Comparison of ENCODE assay signal across 8 cellular contexts in genomic region chr17:29292992-29293889, GRCh38. TPM values are rescaled to one million over a fixed set of nuclear protein-coding genes. Genes with fewer than 3 reads are reported as not detected.
DNase-seq lines count a peak whose midpoint lies in the region; ATAC-seq lines count a peak whose summit lies in the region.

No MANE protein-coding gene starts in this region.

- H3K27ac ChIP-seq in esophagus (ENCODE audit: low read depth in 2 of 2, low read length in 1 of 2) (peak overlapping the region; percentile 99 to 100), muscle layer of colon (ENCODE audit: low read depth, low read length) (peak overlapping the region; percentile 100)

- H3K4me3 ChIP-seq in esophagus (ENCODE audit: low read depth in 1 of 2, low read length in 2 of 2) (peak overlapping the region; percentile 94 to 95), muscle layer of colon (ENCODE audit: low read depth in 1 of 2, low read length in 2 of 2) (peak overlapping the region; percentile 95 to 98)

- ATAC-seq in HG03064 (IDR thresholded peaks at IDR 0.05; ENCODE audit: low read depth, unreplicated experiment): peak; percentile 21

- H3K9me3 ChIP-seq in esophagus (ENCODE audit: control insufficient read depth in 2 of 2, insufficient read depth in 1 of 2, low read depth in 1 of 2, low read length in 1 of 2) (no peaks in the 10 kb centered on the region), muscle layer of colon (ENCODE audit: low read length) (no peaks in the 10 kb centered on the region)

- DNase-seq in GDM1 (lab: John Stamatoyannopoulos, UW): peak; percentile 29
- DNase-seq in NOMO-1 treated with dmso at 0.1 percent for 144 hours (lab: John Stamatoyannopoulos, UW; ENCODE audit: unreplicated experiment): peak; percentile 56
- DNase-seq in activated T-cell treated with anti-CD3 and anti-CD28 coated beads, Interleukin-2, amount 50 U/mL, for 24 hours: peak; percentile 77
- DNase-seq in stimulated activated CD8-positive, alpha-beta memory T cell treated with anti-CD3 and anti-CD28 coated beads, Interleukin-7, amount 100 ng/mL, for 24 hours (ENCODE audit: low read depth): peak; percentile 35
- DNase-seq in cerebellar nuclear complex (lab: John Stamatoyannopoulos, UW): no peak

- peaks cover 51% of the 10 kb centered on the region for H3K36me3 Mint-ChIP-seq in activated T-cell treated with anti-CD3 and anti-CD28 coated beads, Interleukin-2, amount 50 U/mL, for 24 hours (ENCODE audit: low read depth)

- peak overlapping the region; percentile 99 for H3K27ac Mint-ChIP-seq in activated T-cell treated with anti-CD3 and anti-CD28 coated beads, Interleukin-2, amount 50 U/mL, for 24 hours

- H3K27me3 ChIP-seq in esophagus (ENCODE audit: control insufficient read depth in 1 of 2, insufficient read depth in 2 of 2, low read length in 2 of 2) (no peaks in the 10 kb centered on the region), muscle layer of colon (ENCODE audit: control insufficient read depth in 1 of 2, insufficient read depth in 2 of 2, low read length in 2 of 2) (no peaks in the 10 kb centered on the region)

- H3K4me1 ChIP-seq in esophagus (ENCODE audit: control insufficient read depth in 2 of 2, insufficient read depth in 2 of 2, low read length in 1 of 2) (peaks cover 0 to 2% of the 10 kb centered on the region in 2 donors), muscle layer of colon (ENCODE audit: insufficient read depth, low read length) (peaks cover 38% of the 10 kb centered on the region)

- WGBS in esophagus, 2 donors: 0 to 1% methylated on average over 48 to 54 of the region's 54 CpGs

- H3K27me3 Mint-ChIP-seq in activated T-cell treated with anti-CD3 and anti-CD28 coated beads, Interleukin-2, amount 50 U/mL, for 24 hours: no peaks in the 10 kb centered on the region

- peak overlapping the region; percentile 98 for H3K4me3 Mint-ChIP-seq in activated T-cell treated with anti-CD3 and anti-CD28 coated beads, Interleukin-2, amount 50 U/mL, for 24 hours

- no peaks in the 10 kb centered on the region for H3K9me3 Mint-ChIP-seq in activated T-cell treated with anti-CD3 and anti-CD28 coated beads, Interleukin-2, amount 50 U/mL, for 24 hours

- peaks cover 0 to 2% of the 10 kb centered on the region in 2 donors for H3K36me3 ChIP-seq in esophagus (ENCODE audit: control insufficient read depth in 2 of 2, insufficient read depth in 2 of 2, low read length in 1 of 2)
- no peaks in the 10 kb centered on the region for H3K36me3 ChIP-seq in muscle layer of colon (ENCODE audit: insufficient read depth, low read length)

- H3K4me1 Mint-ChIP-seq in activated T-cell treated with anti-CD3 and anti-CD28 coated beads, Interleukin-2, amount 50 U/mL, for 24 hours (ENCODE audit: low read depth): peaks cover 44% of the 10 kb centered on the region

- peak overlapping the region; percentile 96 for H3K9ac ChIP-seq in muscle layer of colon (ENCODE audit: low read length)

RNA-seq across cellular contexts. Expression of gene NUFIP2, which starts 0.7 kb away (rescaled TPM):
- polyA plus RNA-seq in esophagus: 1 to 10 TPM; 7.0 to 7.5 TPM

RNA-seq across cellular contexts. Expression of gene CRYBA1, which starts 46.6 kb away (rescaled TPM):
- polyA plus RNA-seq in esophagus: not detected

Comparison
In these comparisons a context has a peak if more than half of its experiments do, and no peak if none do; other contexts are left out.
1. DNase-seq: peak in GDM1 (single experiment), NOMO-1 treated with dmso at 0.1 percent for 144 hours (single experiment), activated T-cell treated with anti-CD3 and anti-CD28 coated beads, Interleukin-2, amount 50 U/mL, for 24 hours (single experiment) and stimulated activated CD8-positive, alpha-beta memory T cell treated with anti-CD3 and anti-CD28 coated beads, Interleukin-7, amount 100 ng/mL, for 24 hours (single experiment); none in cerebellar nuclear complex (0 of 2).